ENCODE assay signal across 4 cellular contexts in genomic region chr10:31055573-31056251, GRCh38.
"Had no signal": no experiment of that assay in that cellular context is flagged by ENCODE, and none has a peak within 500 bp of the region (broad histone marks: within the 10 kb centered on the region; RNA-seq: fewer than 3 reads in every experiment).

No MANE protein-coding gene starts in this region.

- H2AFZ ChIP-seq: GM23338 had no signal

- H3K4me3 ChIP-seq: GM23338 had no signal

- H3K27ac Mint-ChIP-seq: GM23338, H9 had no signal

- DNase-seq: H9, HCEC 1CT, IMR-90 had no signal

- ATAC-seq: GM23338 had no signal

- H3K4me1 Mint-ChIP-seq: GM23338, H9 had no signal

- H3K4me2 ChIP-seq: GM23338 had no signal

- H3K4me3 Mint-ChIP-seq: GM23338, H9 had no signal
